Comparison of ENCODE assay signal across 8 cellular contexts in genomic region chr9:4679268-4680177, GRCh38. TPM values are rescaled to one million over a fixed set of nuclear protein-coding genes. Genes with fewer than 3 reads are reported as not detected.
A peak's percentile ranks its signal among the peaks of the same experiment; 100 is the strongest.
DNase-seq lines count a peak whose midpoint lies in the region; ATAC-seq and TF ChIP-seq lines count a peak whose summit lies in the region.

CDC37L1 (plus strand) TSS chr9:4679569; CDS start chr9:4679768, 199 bp downstream.

- WGBS in adrenal gland, 4 donors: 0 to 1% (median 0%) methylated on average over 29 to 66 of the region's 66 CpGs
- WGBS in heart right ventricle, 2 donors: 0% methylated on average over 66 of the region's 66 CpGs

- H3K4me1 ChIP-seq in adrenal gland (replicated peaks in 1 of 2) (peaks cover 20 to 30% of the 10 kb centered on the region in 2 donors), heart right ventricle (peaks cover 0 to 40% (median 26%) of the 10 kb centered on the region in 9 donors), upper lobe of right lung (peaks cover 13% of the 10 kb centered on the region)

- H3K4me3 ChIP-seq in adrenal gland: peak within 1 kb of the TSS; percentile 62 to 91 (median 83)
- H3K4me3 ChIP-seq in heart right ventricle: peak within 1 kb of the TSS; percentile 67 to 96 (median 78)
- peak within 1 kb of the TSS; percentile 69 for H3K4me3 ChIP-seq in upper lobe of right lung

- no peaks in the 10 kb centered on the region for H3K36me3 ChIP-seq in adrenal gland (replicated peaks in 1 of 2)
- peaks cover 0 to 4% (median 0%) of the 10 kb centered on the region in 9 donors for H3K36me3 ChIP-seq in heart right ventricle
- peaks cover 1% of the 10 kb centered on the region for H3K36me3 ChIP-seq in upper lobe of right lung

- peak; percentile 94 to 99 for TF ChIP-seq POLR2A in adrenal gland (IDR thresholded peaks at IDR 0.05)

- H3K27me3 ChIP-seq in adrenal gland (no peaks in the 10 kb centered on the region), heart right ventricle (no peaks in the 10 kb centered on the region), upper lobe of right lung (no peaks in the 10 kb centered on the region)

- DNase-seq in NCI-H1417 treated with DMSO at 0.1 percent for 48 hours (lab: John Stamatoyannopoulos, UW) (peak; percentile 42), SW480 (ENCODE audit: low spot score) (peak; percentile 95), adrenal gland (peak; percentile 97 to 99 (median 98)), heart right ventricle (peak; percentile 99), posterior cingulate gyrus (peak; percentile 96 to 100 (median 98)), upper lobe of right lung (peak; percentile 99)

- peak; percentile 98 for ATAC-seq in HG02763 (IDR thresholded peaks at IDR 0.05; ENCODE audit: unreplicated experiment)
- ATAC-seq in heart right ventricle: peak; percentile 99 to 100 (median 99)
- ATAC-seq in upper lobe of right lung: peak; percentile 99

- TF ChIP-seq CTCF in GM12874 (IDR thresholded peaks at IDR 0.05; ENCODE audit: insufficient read depth, low read depth, low read length) (peak; percentile 61), adrenal gland (IDR thresholded peaks at IDR 0.05) (peak; percentile 50 to 92 (median 84)), heart right ventricle (IDR thresholded peaks at IDR 0.05) (peak; percentile 49 to 81 (median 72)), upper lobe of right lung (IDR thresholded peaks at IDR 0.05) (peak; percentile 84)

- H3K9me3 ChIP-seq in adrenal gland (replicated peaks in 1 of 3): no peaks in the 10 kb centered on the region
- no peaks in the 10 kb centered on the region for H3K9me3 ChIP-seq in heart right ventricle
- H3K9me3 ChIP-seq in upper lobe of right lung: no peaks in the 10 kb centered on the region

- intact Hi-C loops in adrenal gland (cut with DNase I) (no loop called here), heart right ventricle (cut with DNase I) (loop anchor here in 7 of 10 donors (1.0 to 10.0 kb wide), 3 partner anchors 17 to 305 kb away; partner anchors contain the start of genes AK3 (in 7 of the 7), JAK2 (in 1 of the 7) and PLPP6 (in 1 of the 7)), posterior cingulate gyrus (cut with DNase I) (loop anchor here (2.0 to 10.0 kb wide), 4 partner anchors 17 to 945 kb away; partner anchors contain the start of genes AK3, JAK2, PLPP6 and RIC1), upper lobe of right lung (cut with DNase I) (loop anchor here (10.0 kb wide), 1 partner anchor 55 kb away; no protein-coding TSS in a partner anchor)

- peak within 1 kb of the TSS; percentile 90 to 99 (median 93) for H3K27ac ChIP-seq in adrenal gland
- peak within 1 kb of the TSS; percentile 91 to 100 (median 96) for H3K27ac ChIP-seq in heart right ventricle
- peak within 1 kb of the TSS; percentile 99 for H3K27ac ChIP-seq in upper lobe of right lung

RNA-seq across cellular contexts. Expression of gene CDC37L1, which starts in this region (rescaled TPM):
- 10 to 100 TPM; 16.5 to 46.2 (median 28.3) TPM for total RNA-seq in adrenal gland
- 10 to 100 TPM; 10.9 to 31.4 (median 11.1) TPM for polyA plus RNA-seq in adrenal gland
- total RNA-seq in heart right ventricle: 10 to 100 TPM; 29.8 to 58.4 (median 36.6) TPM
- polyA plus RNA-seq in heart right ventricle: 10 to 100 TPM; 13.4 to 44.8 TPM
- total RNA-seq in upper lobe of right lung: 23.6 TPM

Comparison
In these comparisons a context has a peak if more than half of its experiments do, and no peak if none do; other contexts are left out.
1. Peak in every context shown above with its lines: DNase-seq, ATAC-seq, H3K4me3 ChIP-seq and H3K27ac ChIP-seq.
2. DNase-seq: peak in every context shown above with its lines; median percentile 99 in heart right ventricle; 99 in upper lobe of right lung; 98 in adrenal gland; 98 in posterior cingulate gyrus; 95 in SW480; 42 in NCI-H1417 treated with DMSO at 0.1 percent for 48 hours.
3. intact Hi-C loops: an anchor here in heart right ventricle (1.0 to 10.0 kb wide), posterior cingulate gyrus (2.0 to 10.0 kb wide) and upper lobe of right lung (10.0 kb wide); none called in adrenal gland.